In genomic region chr7:158821173-158822021, GRCh38 we compare ENCODE assay signal across 8 cellular contexts. TPM values are rescaled to one million over a fixed set of nuclear protein-coding genes. Genes with fewer than 3 reads are reported as not detected.
DNase-seq lines count a peak whose midpoint lies in the region; ATAC-seq and TF ChIP-seq lines count a peak whose summit lies in the region.

No MANE protein-coding gene starts in this region.

- H2BK5ac ChIP-seq in H9 (ENCODE audit: insufficient read length, low read length) = no peak overlapping the region
- peak overlapping the region; percentile 2 for H2BK5ac ChIP-seq in trophoblast cell (ENCODE audit: low read depth, low read length, poor library complexity)

- WGBS in H9 (ENCODE audit: extremely low coverage, insufficient read length, low lambda C conversion rate) = no CpG with 5 or more reads among the region's 14 CpGs
- WGBS in trophoblast cell (ENCODE audit: extremely low coverage, insufficient coverage, insufficient read length) = no CpG with 5 or more reads among the region's 14 CpGs

- no peak overlapping the region for H3K23ac ChIP-seq in H9 (ENCODE audit: insufficient read length, low read depth, low read length)
- no peak overlapping the region for H3K23ac ChIP-seq in trophoblast cell (ENCODE audit: low read length)

- no peak overlapping the region for H2BK15ac ChIP-seq in H9 (ENCODE audit: low read depth, low read length)

- H4K91ac ChIP-seq in H9 (ENCODE audit: insufficient read length, low read depth, low read length) = no peak overlapping the region
- peak overlapping the region; percentile 5 for H4K91ac ChIP-seq in trophoblast cell (ENCODE audit: low read depth, low read length)

- no peak overlapping the region for H3K4me3 Mint-ChIP-seq in H9

- no peaks in the 10 kb centered on the region for H3K23me2 ChIP-seq in H9 (ENCODE audit: insufficient read length, low read depth, low read length, poor library complexity, severe bottlenecking)

- no peak overlapping the region for H2BK20ac ChIP-seq in H9 (ENCODE audit: low read depth, low read length, poor library complexity, severe bottlenecking)

- TF ChIP-seq CTCF in H9 (conservative IDR thresholded peaks at IDR 0.05) (no peak), epithelial cell of proximal tubule (conservative IDR thresholded peaks at IDR 0.05; ENCODE audit: low read depth, low read length) (no peak)

- H3T11ph ChIP-seq in H9 (ENCODE audit: low read length) = no peak overlapping the region

- no peak overlapping the region for H4K5ac ChIP-seq in H9 (ENCODE audit: insufficient read length, low read depth, low read length)

- H2AK5ac ChIP-seq in H9 (ENCODE audit: insufficient read length, low read length) (no peak overlapping the region), trophoblast cell (ENCODE audit: low read length) (no peak overlapping the region)

- H3K79me1 ChIP-seq in H9 (ENCODE audit: insufficient read depth, low read depth, low read length, poor library complexity, severe bottlenecking) = peaks cover 4% of the 10 kb centered on the region
- H3K79me1 ChIP-seq in trophoblast cell (ENCODE audit: low read length) = peaks cover 9% of the 10 kb centered on the region

- H3K4me1 ChIP-seq in H9 (ENCODE audit: insufficient read depth, low read length) = no peaks in the 10 kb centered on the region; the same call in none of the 2 replicates
- H3K4me1 ChIP-seq in SJSA1 (replicated peaks) = peaks cover 46% of the 10 kb centered on the region
- peaks cover 13 to 14% of the 10 kb centered on the region in 2 experiments for H3K4me1 ChIP-seq in trophoblast cell (ENCODE audit: control insufficient read depth in 1 of 2, insufficient read depth in 2 of 2, low read length in 2 of 2)

- H3K9me3 Mint-ChIP-seq in H9 = no peaks in the 10 kb centered on the region

- H3K27ac ChIP-seq in H9 (ENCODE audit: insufficient read length, low read depth, low read length) = no peak overlapping the region
- peak overlapping the region; percentile 99 for H3K27ac ChIP-seq in SJSA1
- peak overlapping the region; percentile 61 for H3K27ac ChIP-seq in trophoblast cell (ENCODE audit: low read depth, low read length)

- H3K14ac ChIP-seq in H9 (ENCODE audit: insufficient read depth, low read length) (no peak overlapping the region; the same call in 1 of the 2 replicates), trophoblast cell (ENCODE audit: low read length) (peak overlapping the region; percentile 2)

- H2AFZ ChIP-seq in H9 (ENCODE audit: low read length) = no peak overlapping the region
- H2AFZ ChIP-seq in trophoblast cell (ENCODE audit: insufficient read depth, low read length, poor library complexity) = no peak overlapping the region

- no peaks in the 10 kb centered on the region; the same call in 1 of the 2 replicates for H3K27me3 ChIP-seq in H9 (ENCODE audit: insufficient read depth, low read length)
- no peaks in the 10 kb centered on the region for H3K27me3 ChIP-seq in SJSA1 (replicated peaks)
- no peaks in the 10 kb centered on the region for H3K27me3 ChIP-seq in trophoblast cell (ENCODE audit: insufficient read depth, low read length)

- no peak overlapping the region for H3K4me2 ChIP-seq in H9 (ENCODE audit: insufficient read depth, insufficient read length, low read length)
- H3K4me2 ChIP-seq in trophoblast cell (ENCODE audit: low read length) = peak overlapping the region; percentile 51

- H3K36me3 Mint-ChIP-seq in H9 (ENCODE audit: insufficient read depth in 1 of 3, low read depth in 3 of 3) = peaks cover 0 to 6% (median 0%) of the 10 kb centered on the region in 3 experiments; a peak in 1 of 7 replicates

- no peaks in the 10 kb centered on the region for H3K9me3 ChIP-seq in H9 (ENCODE audit: control insufficient read depth, low read depth, low read length)
- no peaks in the 10 kb centered on the region for H3K9me3 ChIP-seq in SJSA1 (replicated peaks)
- H3K9me3 ChIP-seq in trophoblast cell (ENCODE audit: insufficient read depth, low read depth, low read length) = no peaks in the 10 kb centered on the region

- H3K79me2 ChIP-seq in H9 (ENCODE audit: insufficient read depth, low read length) (peaks cover 23% of the 10 kb centered on the region; the same call in 1 of the 2 replicates), trophoblast cell (ENCODE audit: control insufficient read depth, insufficient read depth, low read length, poor library complexity) (peaks cover 14% of the 10 kb centered on the region)

- H3K18ac ChIP-seq in H9 (ENCODE audit: insufficient read length, low read depth, low read length) (no peak overlapping the region), trophoblast cell (ENCODE audit: low read length) (no peak overlapping the region)

- H3K36me3 ChIP-seq in SJSA1 (no peaks in the 10 kb centered on the region; the same call in 1 of the 2 replicates), trophoblast cell (ENCODE audit: control insufficient read depth in 1 of 2, insufficient read depth in 2 of 2, low read length in 2 of 2) (no peaks in the 10 kb centered on the region)

- no peak overlapping the region for H3K56ac ChIP-seq in H9 (ENCODE audit: insufficient read length, low read depth, low read length)

- H4K8ac ChIP-seq in H9 (replicated peaks; ENCODE audit: insufficient read length, low read depth, low read length) (no peak overlapping the region), trophoblast cell (ENCODE audit: low read depth, low read length) (peak overlapping the region; percentile 24)

- H3K4me3 ChIP-seq in SJSA1 (no peak overlapping the region), epithelial cell of proximal tubule (ENCODE audit: low read depth, low read length) (peak overlapping the region; percentile 2), trophoblast cell (ENCODE audit: low read depth, low read length) (no peak overlapping the region)

- no peaks in the 10 kb centered on the region for H4K20me1 ChIP-seq in H9 (ENCODE audit: control insufficient read depth, insufficient read depth, insufficient read length)

- no peak overlapping the region for H3K4ac ChIP-seq in H9 (ENCODE audit: low read depth, low read length)
- H3K4ac ChIP-seq in trophoblast cell (ENCODE audit: low read depth, low read length) = peak overlapping the region; percentile 59

- H3K27me3 Mint-ChIP-seq in H9 (ENCODE audit: low read depth) = no peaks in the 10 kb centered on the region

- H3K9ac ChIP-seq in H9 (ENCODE audit: extremely low read depth, insufficient read length, low read length) (no peak overlapping the region), trophoblast cell (ENCODE audit: low read length) (peak overlapping the region; percentile 29)

- H2BK120ac ChIP-seq in H9 (ENCODE audit: low read depth, low read length, poor library complexity, severe bottlenecking) = no peak overlapping the region
- peak overlapping the region; percentile 6 for H2BK120ac ChIP-seq in trophoblast cell (ENCODE audit: insufficient read depth, low read length, poor library complexity)

- DNase-seq in H9 (no peak), SJSA1 (ENCODE audit: low read depth in 1 of 2, low spot score in 2 of 2) (peak in 1 of 2 experiments; percentile 69), epithelial cell of proximal tubule (ENCODE audit: low read depth) (no peak), trophoblast cell (peak; percentile 81 to 89), iPS-NIHi11 (ENCODE audit: low spot score) (no peak)
- DNase-seq in NK-92 treated with Interleukin-12 subunit alpha and Interleukin-12 subunit beta, amount 100 ng/mL, for 24 hours (lab: John Stamatoyannopoulos, UW) = no peak

- ATAC-seq in GM18909 (IDR thresholded peaks at IDR 0.05; ENCODE audit: poor library complexity, unreplicated experiment) = no peak
- ATAC-seq in HG03439 (IDR thresholded peaks at IDR 0.05; ENCODE audit: unreplicated experiment) = no peak

- H2BK12ac ChIP-seq in H9 (ENCODE audit: insufficient read length, low read depth, low read length) = no peak overlapping the region
- peak overlapping the region; percentile 42 for H2BK12ac ChIP-seq in trophoblast cell (ENCODE audit: low read length)

- H4K12ac ChIP-seq in trophoblast cell (ENCODE audit: low read depth, low read length) = no peak overlapping the region

- peaks cover 48 to 49% of the 10 kb centered on the region in 2 experiments for H3K4me1 Mint-ChIP-seq in H9

- peak overlapping the region; percentile 4 to 37 (median 30); a peak in 3 of 7 replicates for H3K27ac Mint-ChIP-seq in H9

RNA-seq across cellular contexts. Expression of gene ESYT2, which starts 7.9 kb away (rescaled TPM):
- 36.7 and 39.0 TPM in 2 replicates for total RNA-seq in H9 (2021)
- total RNA-seq in SJSA1 (2014; rRNA removed; shearing (Covaris generic)) = 74.7 and 89.6 TPM in 2 replicates
- 43.4 and 50.1 TPM in 2 replicates for total RNA-seq in epithelial cell of proximal tubule
- polyA plus RNA-seq in trophoblast cell (2013) = 58.7 and 59.5 TPM in 2 replicates

RNA-seq across cellular contexts. Expression of gene DYNC2I1, which starts 35.0 kb away (rescaled TPM):
- total RNA-seq in H9 (2021) (11.5 and 13.2 TPM in 2 replicates), epithelial cell of proximal tubule (4.1 and 6.2 TPM in 2 replicates)
- total RNA-seq in SJSA1 (2014; rRNA removed; shearing (Covaris generic)) = 1.7 and 6.1 TPM in 2 replicates
- 7.6 and 7.8 TPM in 2 replicates for polyA plus RNA-seq in trophoblast cell (2013)

Comparison
In these comparisons a context has a peak if more than half of its experiments do, and no peak if none do; other contexts are left out.
1. DNase-seq: peak in trophoblast cell (2 of 2); none in H9 (single experiment), epithelial cell of proximal tubule (single experiment), iPS-NIHi11 (single experiment) and NK-92 treated with Interleukin-12 subunit alpha and Interleukin-12 subunit beta, amount 100 ng/mL, for 24 hours (single experiment).